Comparison of ENCODE assay signal across 17 cellular contexts in genomic region chr11:32326522-32326921, GRCh38.
"Had no signal": no experiment of that assay in that cellular context is flagged by ENCODE, and none has a peak within 500 bp of the region (broad histone marks: within the 10 kb centered on the region; RNA-seq: fewer than 3 reads in every experiment).

No MANE protein-coding gene starts in this region.

- H3K27me3 ChIP-seq: ascending aorta, brain microvascular endothelial cell, ovary, tibial nerve had no signal

- DNase-seq: activated T-cell treated with anti-CD3 and anti-CD28 coated beads, Interleukin-2, amount 50 U/mL, for 1 hour; brain microvascular endothelial cell; effector memory CD8-positive, alpha-beta T cell; esophagus squamous epithelium; glutamatergic neuron; kidney glomerular epithelial cell; left ventricle myocardium inferior; midbrain; ovary; stimulated activated CD4-positive, alpha-beta T cell treated with anti-CD3 and anti-CD28 coated beads, Interleukin-12 subunit alpha, Interleukin-12 subunit beta, amount 100 ng/mL, for 4 hours; stimulated activated naive CD8-positive, alpha-beta T cell treated with anti-CD3 and anti-CD28 coated beads, Interleukin-15, amount 100 ng/mL, for 72 hours; T-helper 1 cell had no signal

- H3K4me3 ChIP-seq: ascending aorta, esophagus squamous epithelium, hepatocyte, left ventricle myocardium inferior, ovary, prostate gland, suprapubic skin, tibial nerve had no signal

- H3K9me3 ChIP-seq: ascending aorta, esophagus squamous epithelium, left ventricle myocardium inferior, ovary, prostate gland, suprapubic skin, tibial nerve had no signal

- H3K36me3 ChIP-seq: ascending aorta, brain microvascular endothelial cell, esophagus squamous epithelium, left ventricle myocardium inferior, ovary, prostate gland, suprapubic skin, tibial nerve had no signal

- H3K27ac ChIP-seq: ascending aorta, brain microvascular endothelial cell, esophagus squamous epithelium, hepatocyte, left ventricle myocardium inferior, ovary, prostate gland, suprapubic skin, tibial nerve had no signal

- H3K4me1 ChIP-seq: ascending aorta, esophagus squamous epithelium, left ventricle myocardium inferior, prostate gland, suprapubic skin, tibial nerve had no signal
